ENCODE assay signal across 8 cellular contexts in the genomic region with DNA sequence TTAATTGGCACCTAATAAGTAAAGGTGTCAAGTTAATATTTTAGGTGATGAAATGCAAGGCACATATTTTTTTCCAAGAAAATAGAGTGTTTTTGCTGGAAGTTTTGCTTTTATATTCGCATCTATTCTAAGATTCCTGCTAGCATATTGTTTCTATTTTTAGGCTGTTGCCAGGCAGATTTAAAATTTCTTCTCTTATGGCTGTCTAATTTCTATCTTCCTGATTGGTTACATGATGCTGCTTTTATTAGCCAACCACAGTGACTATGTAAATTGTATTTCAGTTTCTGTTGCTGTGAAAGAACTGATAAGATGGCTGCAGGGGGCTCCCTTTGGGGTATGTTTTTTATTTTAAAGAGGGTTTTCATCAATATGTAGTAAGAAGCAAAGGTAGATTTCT. TPM values are rescaled to one million over a fixed set of nuclear protein-coding genes. Genes with fewer than 3 reads are reported as not detected.
DNase-seq lines count a peak whose midpoint lies in the region; ATAC-seq and TF ChIP-seq lines count a peak whose summit lies in the region.

No MANE protein-coding gene starts in this region.

- no peaks in the 10 kb centered on the region for H3K27me3 Mint-ChIP-seq in natural killer cell treated with Interleukin-12 subunit alpha and Interleukin-12 subunit beta and Interleukin-15 and Interleukin-18, amount 100 ng/mL, for 72 hours

- no peaks in the 10 kb centered on the region for H3K9me3 Mint-ChIP-seq in natural killer cell treated with Interleukin-12 subunit alpha and Interleukin-12 subunit beta and Interleukin-15 and Interleukin-18, amount 100 ng/mL, for 72 hours

- DNase-seq in DMS 273 (lab: John Stamatoyannopoulos, UW; ENCODE audit: unreplicated experiment) (peak; percentile 55), DMS 273 treated with DMSO at 0.1 percent for 48 hours (lab: John Stamatoyannopoulos, UW) (no peak), NAMALWA (ENCODE audit: low spot score) (peak; percentile 79), choroid plexus epithelial cell (ENCODE audit: low read depth) (peak; percentile 74), NCI-H1930 (lab: John Stamatoyannopoulos, UW) (no peak), posterior vena cava (ENCODE audit: low spot score) (no peak), head of caudate nucleus (no peak)
- no peak for DNase-seq in natural killer cell treated with Interleukin-12 subunit alpha and Interleukin-12 subunit beta and Interleukin-15 and Interleukin-18, amount 100 ng/mL, for 72 hours (ENCODE audit: low spot score)

- H3K36me3 Mint-ChIP-seq in natural killer cell treated with Interleukin-12 subunit alpha and Interleukin-12 subunit beta and Interleukin-15 and Interleukin-18, amount 100 ng/mL, for 72 hours = peaks cover 10% of the 10 kb centered on the region

- no peak overlapping the region for H3K4me3 ChIP-seq in choroid plexus epithelial cell (ENCODE audit: low read depth, low read length)

- H3K4me3 Mint-ChIP-seq in natural killer cell treated with Interleukin-12 subunit alpha and Interleukin-12 subunit beta and Interleukin-15 and Interleukin-18, amount 100 ng/mL, for 72 hours = peak overlapping the region; percentile 63

- intact Hi-C loops in posterior vena cava (cut with DNase I) = no loop called here
- intact Hi-C loops in head of caudate nucleus (cut with DNase I) = no loop called here

- peaks cover 40 to 54% of the 10 kb centered on the region in 2 donors for H3K4me1 Mint-ChIP-seq in natural killer cell treated with Interleukin-12 subunit alpha and Interleukin-12 subunit beta and Interleukin-15 and Interleukin-18, amount 100 ng/mL, for 72 hours (ENCODE audit: low read depth in 2 of 2)

- TF ChIP-seq CTCF in choroid plexus epithelial cell (conservative IDR thresholded peaks at IDR 0.05; ENCODE audit: low read depth, low read length) = no peak

- H3K27ac Mint-ChIP-seq in natural killer cell treated with Interleukin-12 subunit alpha and Interleukin-12 subunit beta and Interleukin-15 and Interleukin-18, amount 100 ng/mL, for 72 hours = peak overlapping the region; percentile 32 to 52

- ATAC-seq in natural killer cell treated with Interleukin-12 subunit alpha and Interleukin-12 subunit beta and Interleukin-15 and Interleukin-18, amount 100 ng/mL, for 72 hours = peak in 1 of 2 donors; percentile 62

RNA-seq across cellular contexts. Expression of gene ATF7IP, which starts 42.7 kb away (rescaled TPM):
- total RNA-seq in natural killer cell treated with Interleukin-12 subunit alpha and Interleukin-12 subunit beta and Interleukin-15 and Interleukin-18, amount 100 ng/mL, for 72 hours = 100 to 1,000 TPM in 1 of 2 donors, 10 to 100 TPM in 1; 85.3 to 107 TPM
- total RNA-seq in posterior vena cava = 10 to 100 TPM; 56.4 to 73.1 TPM

Comparison
In these comparisons a context has a peak if more than half of its experiments do, and no peak if none do; other contexts are left out.
1. DNase-seq: peak in DMS 273 (single experiment), NAMALWA (single experiment) and choroid plexus epithelial cell (single experiment); none in DMS 273 treated with DMSO at 0.1 percent for 48 hours (single experiment), natural killer cell treated with Interleukin-12 subunit alpha and Interleukin-12 subunit beta and Interleukin-15 and Interleukin-18, amount 100 ng/mL, for 72 hours (single experiment), NCI-H1930 (0 of 2), posterior vena cava (single experiment) and head of caudate nucleus (0 of 42).